27 cellular contexts compared by ENCODE assay signal in the genomic region with DNA sequence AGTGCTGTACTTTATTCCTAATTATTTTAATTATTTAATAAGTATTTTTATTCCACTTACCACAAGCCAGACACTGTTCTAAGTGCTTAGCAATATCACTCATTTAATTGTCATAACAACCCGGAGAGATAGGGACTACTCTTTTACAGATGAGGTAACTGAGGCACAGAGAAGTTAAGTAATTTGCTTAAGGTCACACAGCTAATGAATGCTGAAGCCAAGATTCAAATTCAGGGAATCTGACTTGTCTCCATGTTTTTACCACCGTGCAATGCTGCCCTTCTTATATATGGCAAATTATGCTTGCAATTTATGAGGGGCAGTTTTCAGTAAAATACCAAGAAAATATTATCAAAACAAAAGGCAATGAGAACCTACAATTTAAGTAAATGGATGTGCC.
"Had no signal": no experiment of that assay in that cellular context is flagged by ENCODE, and none has a peak within 500 bp of the region (broad histone marks: within the 10 kb centered on the region; RNA-seq: fewer than 3 reads in every experiment).

No MANE protein-coding gene starts in this region.

- DNase-seq: colonic mucosa; cortex of kidney; effector CD8-positive, alpha-beta T cell; effector memory CD8-positive, alpha-beta T cell; endodermal cell; erythroblast; esophagus squamous epithelium; foreskin fibroblast; foreskin melanocyte; gastrocnemius medialis; glutamatergic neuron; head of caudate nucleus; heart right ventricle; hippocampal formation; left cardiac atrium; left lung; left ventricle myocardium superior; lower lobe of right lung; mesenchymal stem cell; mucosa of descending colon had no signal

- H3K27me3 ChIP-seq: colonic mucosa, gastrocnemius medialis had no signal

- H3K36me3 ChIP-seq: colonic mucosa, esophagus squamous epithelium, gastrocnemius medialis, heart right ventricle, left lung, lower lobe of right lung had no signal

- H3K4me3 Mint-ChIP-seq: dendritic cell treated with granulocyte-macrophage colony-stimulating factor and Interleukin-4, amounts not matched to agents 40 ng/mL and 50 ng/mL, for 4 days; effector memory CD8-positive, alpha-beta T cell; endodermal cell; mesothelial cell of epicardium had no signal

- H3K36me3 Mint-ChIP-seq: mesothelial cell of epicardium had no signal

- ATAC-seq: effector memory CD8-positive, alpha-beta T cell; esophagus mucosa; gastrocnemius medialis; heart right ventricle; left cardiac atrium; left lung; left ventricle myocardium superior; lower lobe of right lung; mucosa of descending colon had no signal

- H3K4me1 ChIP-seq: colonic mucosa, esophagus squamous epithelium, gastrocnemius medialis, heart right ventricle, left lung, lower lobe of right lung had no signal

- H3K4me3 ChIP-seq: colonic mucosa, esophagus squamous epithelium, gastrocnemius medialis, heart right ventricle, left lung, lower lobe of right lung, mucosa of descending colon had no signal

- H3K27ac ChIP-seq: colonic mucosa, epithelial cell of prostate, esophagus squamous epithelium, gastrocnemius medialis, heart right ventricle, left lung, lower lobe of right lung had no signal

- FAIRE-seq: endometrium, islet of Langerhans, keratinocyte had no signal

- H3K27ac Mint-ChIP-seq: dendritic cell treated with granulocyte-macrophage colony-stimulating factor and Interleukin-4, amounts not matched to agents 40 ng/mL and 50 ng/mL, for 4 days; effector memory CD8-positive, alpha-beta T cell; endodermal cell; mesothelial cell of epicardium had no signal

- H3K9me3 Mint-ChIP-seq: dendritic cell treated with granulocyte-macrophage colony-stimulating factor and Interleukin-4, amounts not matched to agents 40 ng/mL and 50 ng/mL, for 4 days; effector memory CD8-positive, alpha-beta T cell; mesothelial cell of epicardium had no signal

- H3K27me3 Mint-ChIP-seq: dendritic cell treated with granulocyte-macrophage colony-stimulating factor and Interleukin-4, amounts not matched to agents 40 ng/mL and 50 ng/mL, for 4 days had no signal

- H3K9me3 ChIP-seq: colonic mucosa, esophagus squamous epithelium, gastrocnemius medialis, left lung, lower lobe of right lung, mucosa of descending colon had no signal
